In the genomic region with DNA sequence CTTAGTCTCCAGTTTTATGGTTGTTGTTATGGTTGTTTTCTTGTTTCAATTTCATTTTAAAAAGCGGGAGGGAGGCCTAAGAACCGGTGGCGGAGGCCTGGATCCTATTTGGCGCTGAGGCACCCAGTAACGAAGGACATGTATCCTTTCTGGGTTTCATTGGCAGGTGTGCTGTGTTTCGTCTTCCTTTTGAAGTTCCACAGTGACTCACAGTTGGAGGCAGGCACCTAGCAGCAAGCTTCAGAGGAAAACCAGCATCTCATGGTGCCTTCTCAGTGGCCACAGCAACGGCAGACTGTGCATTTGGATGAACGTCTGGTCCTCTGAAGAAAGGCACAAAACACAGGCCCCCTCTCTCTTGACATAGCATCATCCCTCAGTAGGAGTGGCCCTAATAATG, we compare ENCODE assay signal across 19 cellular contexts.
"Had no signal": no experiment of that assay in that cellular context is flagged by ENCODE, and none has a peak within 500 bp of the region (broad histone marks: within the 10 kb centered on the region; RNA-seq: fewer than 3 reads in every experiment).

No MANE protein-coding gene starts in this region.

- H3K9me3 ChIP-seq: colonic mucosa, esophagus muscularis mucosa, gastroesophageal sphincter, heart left ventricle, lower lobe of right lung, mucosa of descending colon had no signal

- H3K9me3 Mint-ChIP-seq: mesothelial cell of epicardium had no signal

- H3K79me2 ChIP-seq: hepatocyte had no signal

- H2AFZ ChIP-seq: hepatocyte had no signal

- H3K4me3 ChIP-seq: colonic mucosa, esophagus muscularis mucosa, gastroesophageal sphincter, heart left ventricle, hepatocyte, left lung, lower lobe of right lung, mucosa of descending colon had no signal

- H3K27ac Mint-ChIP-seq: dendritic cell treated with granulocyte-macrophage colony-stimulating factor and Interleukin-4, amounts not matched to agents 40 ng/mL and 50 ng/mL, for 4 days; immature natural killer cell; mesothelial cell of epicardium; naive B cell had no signal

- H3K4me1 ChIP-seq: colonic mucosa, esophagus muscularis mucosa, foreskin keratinocyte, gastroesophageal sphincter, heart left ventricle, left lung, lower lobe of right lung had no signal

- H3K4me1 Mint-ChIP-seq: immature natural killer cell, naive B cell had no signal

- DNase-seq: colonic mucosa; cortex of kidney; effector CD8-positive, alpha-beta T cell; foreskin keratinocyte; heart left ventricle; hypothalamus; immature natural killer cell; left cardiac atrium; left lung; left ventricle myocardium superior; lower lobe of right lung; mesenchymal stem cell; mucosa of descending colon; naive B cell had no signal

- H3K4me2 ChIP-seq: hepatocyte had no signal

- H3K27me3 ChIP-seq: colonic mucosa, esophagus muscularis mucosa, foreskin keratinocyte, gastroesophageal sphincter, heart left ventricle, hepatocyte, left lung had no signal

- H3K36me3 ChIP-seq: colonic mucosa, esophagus muscularis mucosa, gastroesophageal sphincter, heart left ventricle, left lung, lower lobe of right lung had no signal

- H3K36me3 Mint-ChIP-seq: mesothelial cell of epicardium, naive B cell had no signal

- H3K4me3 Mint-ChIP-seq: dendritic cell treated with granulocyte-macrophage colony-stimulating factor and Interleukin-4, amounts not matched to agents 40 ng/mL and 50 ng/mL, for 4 days; immature natural killer cell; mesothelial cell of epicardium; naive B cell had no signal

- ATAC-seq: foreskin keratinocyte, gastroesophageal sphincter, heart left ventricle, left cardiac atrium, left lung, left ventricle myocardium superior, lower lobe of right lung, mucosa of descending colon had no signal

- H3K27ac ChIP-seq: colonic mucosa, esophagus muscularis mucosa, foreskin keratinocyte, gastroesophageal sphincter, heart left ventricle, hepatocyte, left lung, lower lobe of right lung had no signal

- H3K27me3 Mint-ChIP-seq: dendritic cell treated with granulocyte-macrophage colony-stimulating factor and Interleukin-4, amounts not matched to agents 40 ng/mL and 50 ng/mL, for 4 days; naive B cell had no signal
